Comparison of ENCODE assay signal across 1 cellular context in genomic region chr17:5419356-5419958, GRCh38.
TF ChIP-seq lines count a peak whose summit lies in the region.

TSS of gene NUP88 (minus strand) at chr17:5419662. CDS start at chr17:5419650, 12 bp downstream.

TF ChIP-seq in WTC11, 78 proteins besides CTCF, POLR2A, EP300 and RAD21 (continued from another document and continues in another):
- no peak for TF ChIP-seq PRDM15 (CRISPR knock-in tag; IDR thresholded peaks at IDR 0.05)
- no peak for TF ChIP-seq ZNF396 (CRISPR knock-in tag; IDR thresholded peaks at IDR 0.05; ENCODE audit: borderline replicate concordance)
- TF ChIP-seq USF2 (CRISPR knock-in tag; IDR thresholded peaks at IDR 0.05), result peak; percentile 64
- TF ChIP-seq JAZF1 (CRISPR knock-in tag; IDR thresholded peaks at IDR 0.05), result no peak
- no peak for TF ChIP-seq ZNF263 (CRISPR knock-in tag; IDR thresholded peaks at IDR 0.05; ENCODE audit: low read depth)
- TF ChIP-seq ZNF281 (CRISPR knock-in tag; IDR thresholded peaks at IDR 0.05), result no peak
- TF ChIP-seq NR1H2 (CRISPR knock-in tag; IDR thresholded peaks at IDR 0.05), result no peak
- peak; percentile 49; the same call in 1 of the 2 replicates for TF ChIP-seq FOXP4 (CRISPR knock-in tag; IDR thresholded peaks at IDR 0.05)
- TF ChIP-seq STAT6 (CRISPR knock-in tag; conservative IDR thresholded peaks at IDR 0.05; ENCODE audit: low read depth), result no peak
- TF ChIP-seq ESRRA (CRISPR knock-in tag; IDR thresholded peaks at IDR 0.05; ENCODE audit: borderline replicate concordance), result no peak; the same call in 1 of the 2 replicates
- TF ChIP-seq ZNF138 (CRISPR knock-in tag; conservative IDR thresholded peaks at IDR 0.05), result no peak
- TF ChIP-seq ATF1 (CRISPR knock-in tag; IDR thresholded peaks at IDR 0.05), result 0 out of 2 replicates have a peak, but pooled peaks have one; percentile 27
- no peak for TF ChIP-seq ATF3 (CRISPR knock-in tag; conservative IDR thresholded peaks at IDR 0.05)
- TF ChIP-seq IRF1 (CRISPR knock-in tag; IDR thresholded peaks at IDR 0.05), result no peak
- TF ChIP-seq ATF6 (CRISPR knock-in tag; IDR thresholded peaks at IDR 0.05), result no peak
- no peak for TF ChIP-seq ZMAT4 (CRISPR knock-in tag; IDR thresholded peaks at IDR 0.05)
- peak; percentile 91 for TF ChIP-seq NFYB (CRISPR knock-in tag; conservative IDR thresholded peaks at IDR 0.05; ENCODE audit: low read depth)
- no peak for TF ChIP-seq ZSCAN18 (CRISPR knock-in tag; IDR thresholded peaks at IDR 0.05)
- no peak for TF ChIP-seq ZBTB43 (CRISPR knock-in tag; IDR thresholded peaks at IDR 0.05)
- TF ChIP-seq TEAD1 (CRISPR knock-in tag; IDR thresholded peaks at IDR 0.05), result peak; percentile 65; the same call in 1 of the 2 replicates
- TF ChIP-seq MYBL2 (CRISPR knock-in tag; IDR thresholded peaks at IDR 0.05), result peak; percentile 91
- no peak for TF ChIP-seq TCF7 (CRISPR knock-in tag; IDR thresholded peaks at IDR 0.05; ENCODE audit: low read depth)
- TF ChIP-seq HMGXB4 (CRISPR knock-in tag; IDR thresholded peaks at IDR 0.05), result no peak; the same call in 1 of the 2 replicates
- TF ChIP-seq ATF2 (CRISPR knock-in tag; IDR thresholded peaks at IDR 0.05; ENCODE audit: borderline replicate concordance, low read depth), result no peak
- no peak for TF ChIP-seq IRF2 (CRISPR knock-in tag; IDR thresholded peaks at IDR 0.05; ENCODE audit: borderline replicate concordance, low read depth)
- TF ChIP-seq RELA (CRISPR knock-in tag; IDR thresholded peaks at IDR 0.05; ENCODE audit: borderline replicate concordance), result no peak
- TF ChIP-seq E2F5 (CRISPR knock-in tag; IDR thresholded peaks at IDR 0.05), result no peak; the same call in 1 of the 2 replicates
- no peak for TF ChIP-seq TEAD4 (CRISPR knock-in tag; IDR thresholded peaks at IDR 0.05)
